Comparison of ENCODE assay signal across 13 cellular contexts in the genomic region with DNA sequence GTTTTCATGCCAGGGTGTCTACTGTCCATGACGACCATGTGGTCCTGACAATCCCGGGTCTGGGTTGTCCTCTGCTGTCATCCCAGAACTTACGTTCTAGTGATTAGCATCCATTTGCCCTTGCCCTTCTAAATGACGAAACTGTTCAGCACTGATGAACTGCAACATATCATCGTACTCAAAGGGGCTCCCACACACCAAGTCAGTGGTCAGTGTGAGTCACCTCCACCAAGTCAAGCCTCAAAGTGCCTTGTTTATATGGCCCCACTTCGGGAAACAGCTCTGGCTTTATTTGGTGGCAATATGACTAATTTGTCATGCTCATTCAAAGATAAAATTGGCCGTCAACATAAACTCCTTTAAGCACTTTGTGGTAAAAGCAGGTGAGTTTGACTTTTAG.
"Had no signal": no experiment of that assay in that cellular context is flagged by ENCODE, and none has a peak within 500 bp of the region (broad histone marks: within the 10 kb centered on the region; RNA-seq: fewer than 3 reads in every experiment).

No MANE protein-coding gene starts in this region.

- DNase-seq: activated CD4-positive, CD25-positive, alpha-beta regulatory T cell treated with anti-CD3 and anti-CD28 coated beads, Interleukin-2, amount 50 U/mL, for 72 hours; activated naive CD4-positive, alpha-beta T cell treated with anti-CD3 and anti-CD28 coated beads, Interleukin-2, amount 10 ng/mL, durations not matched to agents 7 days and 5 days; activated T-cell treated with anti-CD3 and anti-CD28 coated beads for 4 hours; caudate nucleus; colonic mucosa; right lobe of liver had no signal

- H3K9me3 ChIP-seq: colonic mucosa, prostate gland, right lobe of liver had no signal

- H3K36me3 ChIP-seq: colonic mucosa, prostate gland, right lobe of liver had no signal

- H3K4me3 ChIP-seq: colonic mucosa, hepatocyte, prostate gland, right lobe of liver had no signal

- H3K27ac Mint-ChIP-seq: activated naive CD4-positive, alpha-beta T cell treated with anti-CD3 and anti-CD28 coated beads, Interleukin-2, amount 10 ng/mL, durations not matched to agents 7 days and 5 days; activated T-helper 2 cell treated with anti-CD3 and anti-CD28 coated beads, Interferon-gamma antibody, Interleukin-2, Interleukin-4, amounts not matched to agents 10 μg/mL and 5 μg/mL and 100 μg/mL, durations not matched to agents 14 hours and 24 hours and 36 hours; nephron; stimulated activated naive CD8-positive, alpha-beta T cell treated with anti-CD3 and anti-CD28 coated beads, Interleukin-15, Interleukin-2, amounts not matched to agents 100 ng/mL and 50 ng/mL, for 24 hours; type B pancreatic cell had no signal

- H3K4me1 ChIP-seq: colonic mucosa, prostate gland, right lobe of liver had no signal

- H3K4me3 Mint-ChIP-seq: activated naive CD4-positive, alpha-beta T cell treated with anti-CD3 and anti-CD28 coated beads, Interleukin-2, amount 10 ng/mL, durations not matched to agents 7 days and 5 days; nephron; stimulated activated naive CD8-positive, alpha-beta T cell treated with anti-CD3 and anti-CD28 coated beads, Interleukin-15, Interleukin-2, amounts not matched to agents 100 ng/mL and 50 ng/mL, for 24 hours; type B pancreatic cell had no signal

- ATAC-seq: esophagus mucosa, right lobe of liver had no signal

- H3K27me3 ChIP-seq: colonic mucosa, hepatocyte, right lobe of liver had no signal

- H3K27ac ChIP-seq: colonic mucosa, hepatocyte, prostate gland, right lobe of liver had no signal

- H3K36me3 Mint-ChIP-seq: activated naive CD4-positive, alpha-beta T cell treated with anti-CD3 and anti-CD28 coated beads, Interleukin-2, amount 10 ng/mL, durations not matched to agents 7 days and 5 days; type B pancreatic cell had no signal

- H3K4me1 Mint-ChIP-seq: activated naive CD4-positive, alpha-beta T cell treated with anti-CD3 and anti-CD28 coated beads, Interleukin-2, amount 10 ng/mL, durations not matched to agents 7 days and 5 days had no signal

- H3K9me3 Mint-ChIP-seq: activated T-helper 2 cell treated with anti-CD3 and anti-CD28 coated beads, Interferon-gamma antibody, Interleukin-2, Interleukin-4, amounts not matched to agents 10 μg/mL and 5 μg/mL and 100 μg/mL, durations not matched to agents 14 hours and 24 hours and 36 hours; nephron; type B pancreatic cell had no signal
